Comparison of ENCODE assay signal across 8 cellular contexts in genomic region chr20:59518881-59519706, GRCh38.
A peak's percentile ranks its signal among the peaks of the same experiment; 100 is the strongest.
DNase-seq lines count a peak whose midpoint lies in the region; ATAC-seq and TF ChIP-seq lines count a peak whose summit lies in the region.

No MANE protein-coding gene starts in this region.

- no peaks in the 10 kb centered on the region for H3K36me3 Mint-ChIP-seq in activated naive CD4-positive, alpha-beta T cell treated with anti-CD3 and anti-CD28 coated beads, Interleukin-2, amount 10 ng/mL, durations not matched to agents 7 days and 5 days

- no peak overlapping the region for H3K27ac ChIP-seq in AG04450 (ENCODE audit: low read depth, low read length)
- H3K27ac ChIP-seq in heart right ventricle, result no peak overlapping the region

- H3K4me1 Mint-ChIP-seq in activated naive CD4-positive, alpha-beta T cell treated with anti-CD3 and anti-CD28 coated beads, Interleukin-2, amount 10 ng/mL, durations not matched to agents 7 days and 5 days, result no peaks in the 10 kb centered on the region

- intact Hi-C loops in heart right ventricle (cut with DNase I), result no loop called here

- no peak overlapping the region for H3K27ac Mint-ChIP-seq in activated naive CD4-positive, alpha-beta T cell treated with anti-CD3 and anti-CD28 coated beads, Interleukin-2, amount 10 ng/mL, durations not matched to agents 7 days and 5 days

- POLR2A ChIA-PET in AG04450 (lab: Yijun Ruan, JAX), result no interaction called here

- H3K27me3 ChIP-seq in AG04450 (ENCODE audit: control insufficient read depth, insufficient read depth, low read length) (no peaks in the 10 kb centered on the region), heart right ventricle (peaks cover 4 to 91% (median 65%) of the 10 kb centered on the region in 7 donors)

- TF ChIP-seq CTCF in AG04450 (IDR thresholded peaks at IDR 0.05; ENCODE audit: low read depth, low read length) (peak; percentile 83), GM12864 (IDR thresholded peaks at IDR 0.05; ENCODE audit: low read depth, low read length, missing control alignments) (peak; percentile 96), heart right ventricle (IDR thresholded peaks at IDR 0.05) (peak; percentile 69 to 90 (median 81))

- peak; percentile 83 for ATAC-seq in HG03280 (IDR thresholded peaks at IDR 0.05; ENCODE audit: unreplicated experiment)
- peak in 6 of 8 donors; percentile 54 to 62 (median 56) for ATAC-seq in heart right ventricle

- H3K4me3 Mint-ChIP-seq in activated naive CD4-positive, alpha-beta T cell treated with anti-CD3 and anti-CD28 coated beads, Interleukin-2, amount 10 ng/mL, durations not matched to agents 7 days and 5 days, result no peak overlapping the region

- CTCF ChIA-PET in AG04450 (lab: Charles Lee), result interaction anchor here (1.0 to 1.9 kb wide), 5 partner anchors 9 to 52 kb away, joined by 4 to 8 read pairs (median 6); no protein-coding TSS in a partner anchor
- CTCF ChIA-PET in activated naive CD4-positive, alpha-beta T cell treated with anti-CD3 and anti-CD28 coated beads, Interleukin-2, amount 10 ng/mL, durations not matched to agents 7 days and 5 days (lab: Charles Lee), result interaction anchor here (0.6 to 1.5 kb wide), 3 partner anchors 10 to 23 kb away, joined by 3 to 8 read pairs (median 3); no protein-coding TSS in a partner anchor

- H3K4me3 ChIP-seq in AG04450 (ENCODE audit: low read depth, low read length) (no peak overlapping the region), GM12864 (ENCODE audit: low read depth, low read length) (no peak overlapping the region), heart right ventricle (no peak overlapping the region)

- H3K27me3 Mint-ChIP-seq in activated naive CD4-positive, alpha-beta T cell treated with anti-CD3 and anti-CD28 coated beads, Interleukin-2, amount 10 ng/mL, durations not matched to agents 7 days and 5 days, result peaks cover 68% of the 10 kb centered on the region

- 36% methylated on average over 3 of the region's 3 CpGs for WGBS in heart right ventricle, 2 donors

- no peaks in the 10 kb centered on the region for H3K36me3 ChIP-seq in heart right ventricle

- no peak for DNase-seq in AG04450 (ENCODE audit: low read depth, low spot score)
- DNase-seq in GM12864 (ENCODE audit: low read depth), result peak; percentile 10
- peak; percentile 67 for DNase-seq in NCI-H69 (lab: John Stamatoyannopoulos, UW)
- DNase-seq in activated naive CD4-positive, alpha-beta T cell treated with anti-CD3 and anti-CD28 coated beads, Interleukin-2, amount 10 ng/mL, durations not matched to agents 7 days and 5 days, result peak; percentile 37
- no peak for DNase-seq in heart right ventricle
- DNase-seq in renal cortical epithelial cell (ENCODE audit: low read depth), result peak; percentile 58
- DNase-seq in activated effector memory CD4-positive, alpha-beta T cell treated with anti-CD3 and anti-CD28 coated beads, Interleukin-2, amount 50 U/mL, for 16 hours, result no peak

- H3K4me1 ChIP-seq in heart right ventricle, result no peaks in the 10 kb centered on the region

- H3K9me3 Mint-ChIP-seq in activated naive CD4-positive, alpha-beta T cell treated with anti-CD3 and anti-CD28 coated beads, Interleukin-2, amount 10 ng/mL, durations not matched to agents 7 days and 5 days, result no peaks in the 10 kb centered on the region

- H3K9me3 ChIP-seq in AG04450 (ENCODE audit: control insufficient read depth, insufficient read depth, low read length) (no peaks in the 10 kb centered on the region; the same call in 1 of the 2 replicates), heart right ventricle (no peaks in the 10 kb centered on the region)

Comparison
In these comparisons a context has a peak if more than half of its experiments do, and no peak if none do; other contexts are left out.
1. DNase-seq: peak in GM12864 (single experiment), NCI-H69 (single experiment), activated naive CD4-positive, alpha-beta T cell treated with anti-CD3 and anti-CD28 coated beads, Interleukin-2, amount 10 ng/mL, durations not matched to agents 7 days and 5 days (single experiment) and renal cortical epithelial cell (single experiment); none in AG04450 (single experiment), heart right ventricle (0 of 2) and activated effector memory CD4-positive, alpha-beta T cell treated with anti-CD3 and anti-CD28 coated beads, Interleukin-2, amount 50 U/mL, for 16 hours (single experiment).
2. Peak in every context shown above with its lines, with median percentiles within 50 percentile points of each other: CTCF ChIP-seq.